In the genomic region with DNA sequence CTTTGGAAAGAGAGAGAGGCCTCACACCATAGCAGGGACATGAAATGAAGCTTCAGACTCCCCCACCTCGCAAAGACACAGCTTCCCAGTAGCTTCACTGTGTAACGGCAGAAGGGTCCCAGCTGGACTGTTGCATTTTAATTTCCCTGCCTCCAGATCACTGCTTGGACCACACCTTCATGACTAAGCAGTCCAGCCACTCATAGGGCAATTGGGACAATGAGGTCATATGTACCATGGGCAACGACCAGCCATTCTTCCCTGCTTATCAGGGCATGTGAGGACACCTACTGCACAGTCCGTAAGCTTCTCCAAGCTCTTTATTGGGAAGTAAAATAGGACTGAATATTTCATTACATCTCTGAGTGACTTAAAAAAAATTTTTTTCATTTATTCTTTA, we compare ENCODE assay signal across 12 cellular contexts.
DNase-seq lines count a peak whose midpoint lies in the region; ATAC-seq and TF ChIP-seq lines count a peak whose summit lies in the region.
"Had no signal": no experiment of that assay in that cellular context is flagged by ENCODE, and none has a peak within 500 bp of the region (broad histone marks: within the 10 kb centered on the region; RNA-seq: fewer than 3 reads in every experiment).

No MANE protein-coding gene starts in this region.

- ATAC-seq in RWPE2 (ENCODE audit: low read depth) (peak; percentile 81), foreskin keratinocyte (peak; percentile 23)
- no peak for ATAC-seq in stimulated activated naive CD8-positive, alpha-beta T cell treated with anti-CD3 and anti-CD28 coated beads, Interleukin-15, Interleukin-2, amounts not matched to agents 100 U/mL and 50 U/mL, for 24 hours

- no peaks in the 10 kb centered on the region for H3K27me3 ChIP-seq in RWPE2 (ENCODE audit: insufficient read depth, poor library complexity, severe bottlenecking)
- no peaks in the 10 kb centered on the region for H3K27me3 ChIP-seq in foreskin keratinocyte
- H3K27me3 ChIP-seq in trophoblast cell (ENCODE audit: insufficient read depth, low read length) = no peaks in the 10 kb centered on the region

- no CpG with 5 or more reads among the region's 4 CpGs for whole genome bisulfite sequencing in trophoblast cell (ENCODE audit: extremely low coverage, insufficient coverage, insufficient read length)

- H4K91ac ChIP-seq in trophoblast cell (ENCODE audit: low read depth, low read length) = peak overlapping the region; percentile 10

- no peak overlapping the region for H3K4me3 ChIP-seq in RWPE2 (ENCODE audit: severe bottlenecking)
- no peak overlapping the region for H3K4me3 ChIP-seq in trophoblast cell (ENCODE audit: low read depth, low read length)

- H3K9me3 ChIP-seq in RWPE2 (ENCODE audit: severe bottlenecking) (no peaks in the 10 kb centered on the region), trophoblast cell (ENCODE audit: insufficient read depth, low read depth, low read length) (no peaks in the 10 kb centered on the region)

- peak overlapping the region; percentile 97 for H2BK12ac ChIP-seq in trophoblast cell (ENCODE audit: low read length)

- H3K4me1 ChIP-seq in RWPE2 (ENCODE audit: insufficient read depth, poor library complexity, severe bottlenecking) (peaks cover 26% of the 10 kb centered on the region), foreskin keratinocyte (peaks cover 10% of the 10 kb centered on the region), trophoblast cell (ENCODE audit: control insufficient read depth in 1 of 2, insufficient read depth in 2 of 2, low read length in 2 of 2) (peaks cover 15 to 17% of the 10 kb centered on the region in 2 experiments)

- no peak overlapping the region for H3K4ac ChIP-seq in trophoblast cell (ENCODE audit: low read depth, low read length)

- H3K27ac ChIP-seq in RWPE2 (ENCODE audit: poor library complexity, severe bottlenecking) = peak overlapping the region; percentile 12
- H3K27ac ChIP-seq in foreskin keratinocyte = no peak overlapping the region
- H3K27ac ChIP-seq in trophoblast cell (ENCODE audit: low read depth, low read length) = no peak overlapping the region

- no peak overlapping the region for H2BK120ac ChIP-seq in trophoblast cell (ENCODE audit: insufficient read depth, low read length, poor library complexity)

- H3K36me3 Mint-ChIP-seq in immature natural killer cell = no peaks in the 10 kb centered on the region
- H3K36me3 Mint-ChIP-seq: activated naive CD8-positive, alpha-beta T cell had no signal

- H4K12ac ChIP-seq in trophoblast cell (ENCODE audit: low read depth, low read length) = no peak overlapping the region

- no peaks in the 10 kb centered on the region for H3K36me3 ChIP-seq in RWPE2 (ENCODE audit: low read depth)
- H3K36me3 ChIP-seq in trophoblast cell (ENCODE audit: control insufficient read depth in 1 of 2, insufficient read depth in 2 of 2, low read length in 2 of 2) = no peaks in the 10 kb centered on the region

- no peak overlapping the region for H2AK5ac ChIP-seq in trophoblast cell (ENCODE audit: low read length)

- H3K79me2 ChIP-seq in trophoblast cell (ENCODE audit: control insufficient read depth, insufficient read depth, low read length, poor library complexity) = no peaks in the 10 kb centered on the region

- H3K4me1 Mint-ChIP-seq in immature natural killer cell = no peaks in the 10 kb centered on the region

- H2BK5ac ChIP-seq in trophoblast cell (ENCODE audit: low read depth, low read length, poor library complexity) = peak overlapping the region; percentile 54

- H3K18ac ChIP-seq in trophoblast cell (ENCODE audit: low read length) = no peak overlapping the region

- no peak overlapping the region for H3K4me3 Mint-ChIP-seq in immature natural killer cell
- H3K4me3 Mint-ChIP-seq: activated naive CD8-positive, alpha-beta T cell had no signal

- peaks cover 27% of the 10 kb centered on the region for H3K79me1 ChIP-seq in trophoblast cell (ENCODE audit: low read length)

- H3K9me3 Mint-ChIP-seq in immature natural killer cell = no peaks in the 10 kb centered on the region

- H3K9ac ChIP-seq in trophoblast cell (ENCODE audit: low read length) = no peak overlapping the region

- peak; percentile 67 for DNase-seq in GM03348 (ENCODE audit: low spot score)
- no peak for DNase-seq in RWPE2 (ENCODE audit: low spot score)
- DNase-seq in foreskin keratinocyte = peak in 1 of 2 donors; percentile 57
- peak; percentile 67 to 83 for DNase-seq in trophoblast cell
- no peak for DNase-seq in NCI-H446 (lab: John Stamatoyannopoulos, UW)
- no peak for DNase-seq in stimulated activated naive CD8-positive, alpha-beta T cell treated with anti-CD3 and anti-CD28 coated beads, Interleukin-15, Interleukin-2, amounts not matched to agents 100 U/mL and 50 U/mL, for 24 hours
- DNase-seq in T-helper 2 cell = no peak
- no peak for DNase-seq in immature natural killer cell
- DNase-seq: head of caudate nucleus; NCI-H187 treated with DMSO at 0.1 percent for 48 hours; stimulated activated CD8-positive, alpha-beta memory T cell treated with anti-CD3 and anti-CD28 coated beads, Interleukin-4, amount 100 ng/mL, for 48 hours had no signal

- peak overlapping the region; percentile 3 for H4K8ac ChIP-seq in trophoblast cell (ENCODE audit: low read depth, low read length)

- H3K27ac Mint-ChIP-seq in immature natural killer cell = no peak overlapping the region
- H3K27ac Mint-ChIP-seq: activated naive CD8-positive, alpha-beta T cell had no signal

- peaks cover 0 to 5% (median 2%) of the 10 kb centered on the region in 3 donors for H3K27me3 Mint-ChIP-seq in immature natural killer cell (ENCODE audit: low read depth in 3 of 3)
- H3K27me3 Mint-ChIP-seq: activated naive CD8-positive, alpha-beta T cell had no signal

- H3K4me2 ChIP-seq in trophoblast cell (ENCODE audit: low read length) = no peak overlapping the region

- H3K14ac ChIP-seq in trophoblast cell (ENCODE audit: low read length) = peak overlapping the region; percentile 10

- no peak overlapping the region for H2AFZ ChIP-seq in trophoblast cell (ENCODE audit: insufficient read depth, low read length, poor library complexity)

- no peak overlapping the region for H3K23ac ChIP-seq in trophoblast cell (ENCODE audit: low read length)

- TF ChIP-seq CTCF in RWPE2 (IDR thresholded peaks at IDR 0.05; ENCODE audit: poor library complexity, severe bottlenecking) (peak; percentile 42), foreskin keratinocyte (conservative IDR thresholded peaks at IDR 0.05) (no peak)

Comparison
In these comparisons a context has a peak if more than half of its experiments do, and no peak if none do; other contexts are left out.
1. DNase-seq: peak in GM03348 (single experiment) and trophoblast cell (2 of 2); none in RWPE2 (single experiment), NCI-H446 (0 of 2), stimulated activated naive CD8-positive, alpha-beta T cell treated with anti-CD3 and anti-CD28 coated beads, Interleukin-15, Interleukin-2, amounts not matched to agents 100 U/mL and 50 U/mL, for 24 hours (single experiment), T-helper 2 cell (0 of 5) and immature natural killer cell (0 of 3).